Comparison of ENCODE assay signal across 17 cellular contexts in genomic region chr15:100714034-100714748, GRCh38.
DNase-seq lines count a peak whose midpoint lies in the region; ATAC-seq and TF ChIP-seq lines count a peak whose summit lies in the region.
"Had no signal": no experiment of that assay in that cellular context is flagged by ENCODE, and none has a peak within 500 bp of the region (broad histone marks: within the 10 kb centered on the region; RNA-seq: fewer than 3 reads in every experiment).

No MANE protein-coding gene starts in this region.

- H3K27ac ChIP-seq in Peyer's patch (peak overlapping the region; percentile 5 to 66 (median 20)), esophagus squamous epithelium (peak overlapping the region; percentile 66 to 80 (median 72)), spleen (no peak overlapping the region)

- peak; percentile 10 for DNase-seq in D341Med (ENCODE audit: low spot score)
- no peak for DNase-seq in Peyer's patch
- no peak for DNase-seq in esophagus squamous epithelium (lab: John Stamatoyannopoulos, UW)
- DNase-seq in spleen, result peak; percentile 62
- DNase-seq in NK-92 treated with Interleukin-12 subunit alpha and Interleukin-12 subunit beta, amount 100 ng/mL, for 24 hours (lab: John Stamatoyannopoulos, UW), result no peak
- no peak for DNase-seq in left colon
- DNase-seq in foreskin melanocyte, result no peak
- DNase-seq: activated CD4-positive, alpha-beta memory T cell treated with anti-CD3 and anti-CD28 coated beads for 36 hours; activated naive CD4-positive, alpha-beta T cell treated with anti-CD3 and anti-CD28 coated beads, Interleukin-2, amount 50 U/mL, for 16 hours; activated T-cell treated with anti-CD3 and anti-CD28 coated beads, Interleukin-2, amount 50 U/mL, for 4 hours; CD4-positive, alpha-beta memory T cell; NCI-H2029; NCI-H446 treated with DMSO at 0.1 percent for 48 hours; stimulated activated CD4-positive, alpha-beta T cell treated with anti-CD3 and anti-CD28 coated beads, Interleukin-12 subunit alpha, Interleukin-12 subunit beta, amount 100 ng/mL, for 4 hours had no signal

- H3K36me3 ChIP-seq in Peyer's patch, result no peaks in the 10 kb centered on the region
- H3K36me3 ChIP-seq in esophagus squamous epithelium, result no peaks in the 10 kb centered on the region
- no peaks in the 10 kb centered on the region for H3K36me3 ChIP-seq in spleen

- ATAC-seq in left colon (no peak), HG02885 (IDR thresholded peaks at IDR 0.05; ENCODE audit: poor library complexity, unreplicated experiment) (no peak)
- ATAC-seq: activated T-cell treated with anti-CD3 and anti-CD28 coated beads, Interleukin-2, amount 50 U/mL, for 4 hours; K562; Right ventricle myocardium inferior had no signal

- H3K4me1 ChIP-seq in Peyer's patch (peaks cover 0 to 9% (median 0%) of the 10 kb centered on the region in 4 donors), esophagus squamous epithelium (peaks cover 5 to 56% (median 23%) of the 10 kb centered on the region in 3 donors), spleen (no peaks in the 10 kb centered on the region)

- intact Hi-C loops in esophagus squamous epithelium (cut with DNase I) (no loop called here), spleen (cut with DNase I; ENCODE audit: low total_unique reads) (no loop called here), left colon (cut with DNase I, micrococcal nuclease) (no loop called here)

- H3K27me3 ChIP-seq in Peyer's patch (no peaks in the 10 kb centered on the region), esophagus squamous epithelium (no peaks in the 10 kb centered on the region), spleen (replicated peaks in 1 of 7) (peaks cover 0 to 7% (median 0%) of the 10 kb centered on the region in 7 donors)

- no peak overlapping the region for H3K4me3 ChIP-seq in Peyer's patch
- no peak overlapping the region for H3K4me3 ChIP-seq in esophagus squamous epithelium
- no peak overlapping the region for H3K4me3 ChIP-seq in spleen
- H3K4me3 ChIP-seq: K562 had no signal

- TF ChIP-seq CTCF in Peyer's patch (IDR thresholded peaks at IDR 0.05) (no peak), esophagus squamous epithelium (IDR thresholded peaks at IDR 0.05) (no peak), spleen (IDR thresholded peaks at IDR 0.05 in 8 of 11, conservative IDR thresholded peaks at IDR 0.05 in 3 of 11) (no peak)

- no peak for TF ChIP-seq POLR2A in Peyer's patch (IDR thresholded peaks at IDR 0.05)
- no peak for TF ChIP-seq POLR2A in esophagus squamous epithelium (IDR thresholded peaks at IDR 0.05)
- TF ChIP-seq POLR2A in spleen (IDR thresholded peaks at IDR 0.05), result no peak

- 72 to 100% methylated on average over 4 to 5 of the region's 13 CpGs for WGBS in esophagus squamous epithelium, 2 donors
- WGBS in spleen, 5 donors, result 75 to 88% (median 83%) methylated on average over 13 of the region's 13 CpGs

- H3K9me3 ChIP-seq in Peyer's patch (no peaks in the 10 kb centered on the region), esophagus squamous epithelium (no peaks in the 10 kb centered on the region), spleen (no peaks in the 10 kb centered on the region)

Comparison
In these comparisons a context has a peak if more than half of its experiments do, and no peak if none do; other contexts are left out.
1. DNase-seq: peak in D341Med (single experiment) and spleen (single experiment); none in Peyer's patch (0 of 3), esophagus squamous epithelium (single experiment), NK-92 treated with Interleukin-12 subunit alpha and Interleukin-12 subunit beta, amount 100 ng/mL, for 24 hours (single experiment), left colon (0 of 2) and foreskin melanocyte (single experiment).
2. H3K27ac ChIP-seq: peak in Peyer's patch (4 of 4) and esophagus squamous epithelium (4 of 4); none in spleen (0 of 8).